Comparison of ENCODE assay signal across 34 cellular contexts in genomic region chr3:94568041-94568440, GRCh38.
"Had no signal": no experiment of that assay in that cellular context is flagged by ENCODE, and none has a peak within 500 bp of the region (broad histone marks: within the 10 kb centered on the region; RNA-seq: fewer than 3 reads in every experiment).

No MANE protein-coding gene starts in this region.

- H3K4me3 ChIP-seq: MG63 had no signal

- H3K36me3 ChIP-seq: MG63 had no signal

- DNase-seq: Karpas-422, Kasumi-1, MG63, MM.1S, MV-4-11, NCI-H1048, NCI-H1092, NCI-H1092 treated with DMSO at 0.1 percent for 48 hours, NCI-H1105, NCI-H1105 treated with DMSO at 0.1 percent for 48 hours, NCI-H1417, NCI-H1417 treated with DMSO at 0.1 percent for 48 hours, NCI-H1436, NCI-H1436 treated with DMSO at 0.1 percent for 48 hours, NCI-H146, NCI-H1694, NCI-H1694 treated with DMSO at 0.1 percent for 48 hours, NCI-H187, NCI-H187 treated with DMSO at 0.1 percent for 48 hours, NCI-H1930, NCI-H2029, NCI-H2029 treated with DMSO at 0.1 percent for 48 hours, NCI-H2081, NCI-H2081 treated with DMSO at 0.1 percent for 48 hours, NCI-H2107, NCI-H2171, NCI-H2171 treated with DMSO at 0.1 percent for 48 hours, NCI-H2227 treated with DMSO at 0.1 percent for 48 hours, NCI-H226, NCI-H345, NCI-H446, NCI-H446 treated with DMSO at 0.1 percent for 48 hours, NCI-H510A had no signal

- H3K27ac ChIP-seq: KMS-11 had no signal

- H3K4me2 ChIP-seq: KMS-11 had no signal

- H3K9me3 ChIP-seq: MG63 had no signal

- H3K9ac ChIP-seq: KMS-11 had no signal

- H3K27me3 ChIP-seq: MG63 had no signal
